In genomic region chr6:95384988-95385387, GRCh38 we compare ENCODE assay signal across 25 cellular contexts.
"Had no signal": no experiment of that assay in that cellular context is flagged by ENCODE, and none has a peak within 500 bp of the region (broad histone marks: within the 10 kb centered on the region; RNA-seq: fewer than 3 reads in every experiment).

No MANE protein-coding gene starts in this region.

- H3K79me2 ChIP-seq: hepatocyte had no signal

- H3K36me3 Mint-ChIP-seq: immature natural killer cell, mesothelial cell of epicardium had no signal

- H3K27me3 Mint-ChIP-seq: dendritic cell treated with granulocyte-macrophage colony-stimulating factor and Interleukin-4, amounts not matched to agents 40 ng/mL and 50 ng/mL, for 4 days; effector memory CD8-positive, alpha-beta T cell had no signal

- ATAC-seq: effector memory CD8-positive, alpha-beta T cell; esophagus mucosa; gastrocnemius medialis; left cardiac atrium; left lung; left ventricle myocardium superior; mucosa of descending colon had no signal

- H3K36me3 ChIP-seq: esophagus squamous epithelium, gastrocnemius medialis, left lung, lower lobe of right lung had no signal

- H3K4me1 ChIP-seq: esophagus squamous epithelium, gastrocnemius medialis, left lung, lower lobe of right lung had no signal

- H3K27me3 ChIP-seq: esophagus squamous epithelium, gastrocnemius medialis, hepatocyte, left lung had no signal

- DNase-seq: cortex of kidney; effector CD8-positive, alpha-beta T cell; effector memory CD8-positive, alpha-beta T cell; endodermal cell; erythroblast; esophagus squamous epithelium; foreskin fibroblast; foreskin melanocyte; gastrocnemius medialis; glutamatergic neuron; head of caudate nucleus; hypothalamus; immature natural killer cell; islet precursor cell; left cardiac atrium; left ventricle myocardium superior; lower lobe of right lung; mesenchymal stem cell; mucosa of descending colon had no signal

- H3K4me1 Mint-ChIP-seq: endodermal cell, immature natural killer cell, mesothelial cell of epicardium had no signal

- H3K27ac ChIP-seq: epithelial cell of prostate, esophagus squamous epithelium, gastrocnemius medialis, hepatocyte, left lung, lower lobe of right lung had no signal

- H3K9me3 Mint-ChIP-seq: dendritic cell treated with granulocyte-macrophage colony-stimulating factor and Interleukin-4, amounts not matched to agents 40 ng/mL and 50 ng/mL, for 4 days had no signal

- H3K27ac Mint-ChIP-seq: dendritic cell treated with granulocyte-macrophage colony-stimulating factor and Interleukin-4, amounts not matched to agents 40 ng/mL and 50 ng/mL, for 4 days; effector memory CD8-positive, alpha-beta T cell; endodermal cell; immature natural killer cell; mesothelial cell of epicardium had no signal

- H3K4me3 Mint-ChIP-seq: dendritic cell treated with granulocyte-macrophage colony-stimulating factor and Interleukin-4, amounts not matched to agents 40 ng/mL and 50 ng/mL, for 4 days; effector memory CD8-positive, alpha-beta T cell; endodermal cell; immature natural killer cell; mesothelial cell of epicardium had no signal

- H3K9me3 ChIP-seq: gastrocnemius medialis, lower lobe of right lung, mucosa of descending colon had no signal

- H2AFZ ChIP-seq: hepatocyte had no signal

- H3K4me3 ChIP-seq: esophagus squamous epithelium, gastrocnemius medialis, hepatocyte, left lung, lower lobe of right lung, mucosa of descending colon had no signal

- H3K4me2 ChIP-seq: hepatocyte had no signal
